In the genomic region with DNA sequence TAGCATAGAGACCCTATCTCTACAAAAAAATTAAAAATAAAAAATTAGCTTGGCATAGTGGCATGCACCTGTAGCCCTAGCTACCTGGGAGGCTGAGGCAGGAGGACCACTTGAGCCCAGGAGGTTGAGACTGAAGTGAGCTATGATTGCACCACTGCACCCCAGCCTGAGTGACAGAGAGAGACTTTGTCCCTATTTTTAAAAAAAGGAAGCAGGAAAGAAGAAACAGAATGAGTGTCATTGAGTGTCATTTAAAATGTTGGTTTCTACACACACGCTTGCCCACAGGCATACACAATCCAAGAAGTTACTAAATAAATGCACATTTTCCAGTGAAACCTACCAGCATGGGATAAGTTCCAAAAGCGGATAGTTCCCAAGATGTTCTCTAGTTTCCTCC, we compare ENCODE assay signal across 17 cellular contexts. TPM values are rescaled to one million over a fixed set of nuclear protein-coding genes. Genes with fewer than 3 reads are reported as not detected.
DNase-seq lines count a peak whose midpoint lies in the region; ATAC-seq and TF ChIP-seq lines count a peak whose summit lies in the region.
"Had no signal": no experiment of that assay in that cellular context is flagged by ENCODE, and none has a peak within 500 bp of the region (broad histone marks: within the 10 kb centered on the region; RNA-seq: fewer than 3 reads in every experiment).

No MANE protein-coding gene starts in this region.

- H3K4me3 ChIP-seq in left ventricle myocardium inferior (peak overlapping the region; percentile 62), adipocyte (ENCODE audit: low read length) (peak overlapping the region; percentile 79), neuron (ENCODE audit: low read length) (no peak overlapping the region)
- H3K4me3 ChIP-seq: GM12878 had no signal

- H3K27me3 ChIP-seq in left ventricle myocardium inferior (ENCODE audit: low read depth): no peaks in the 10 kb centered on the region
- H3K27me3 ChIP-seq in adipocyte (replicated peaks; ENCODE audit: control insufficient read depth, insufficient read depth, low read length): peaks cover 2% of the 10 kb centered on the region
- H3K27me3 ChIP-seq in neuron (ENCODE audit: insufficient read depth, low read length): no peaks in the 10 kb centered on the region
- H3K27me3 ChIP-seq: tibial nerve had no signal

- TF ChIP-seq CTCF in left ventricle myocardium inferior (IDR thresholded peaks at IDR 0.05; ENCODE audit: borderline replicate concordance): no peak
- TF ChIP-seq CTCF in GM13977 (IDR thresholded peaks at IDR 0.05; ENCODE audit: extremely low read depth, insufficient read depth, missing control alignments): no peak

- peak overlapping the region; percentile 43 for H2AFZ ChIP-seq in neuron (ENCODE audit: low read depth, low read length)

- H3K9me3 ChIP-seq in left ventricle myocardium inferior (replicated peaks) (no peaks in the 10 kb centered on the region), adipocyte (ENCODE audit: control insufficient read depth, low read length) (no peaks in the 10 kb centered on the region), neuron (ENCODE audit: low read length) (no peaks in the 10 kb centered on the region)
- H3K9me3 ChIP-seq: tibial nerve had no signal

- H3K36me3 ChIP-seq in left ventricle myocardium inferior: no peaks in the 10 kb centered on the region
- H3K36me3 ChIP-seq in adipocyte (ENCODE audit: control insufficient read depth, insufficient read depth, low read length, severe bottlenecking): peaks cover 4% of the 10 kb centered on the region
- H3K36me3 ChIP-seq in neuron (ENCODE audit: insufficient read depth, low read length): peaks cover 3% of the 10 kb centered on the region

- intact Hi-C loops in left ventricle myocardium inferior (cut with micrococcal nuclease): no loop called here
- intact Hi-C loops in Right ventricle myocardium inferior (cut with DNase I): loop anchor here (5.0 to 10.0 kb wide), 2 partner anchors 587 to 705 kb away; no protein-coding TSS in a partner anchor

- DNase-seq in left ventricle myocardium inferior (no peak), Right ventricle myocardium inferior (ENCODE audit: missing footprints) (no peak), adipocyte (ENCODE audit: low read depth) (no peak), GM13977 (ENCODE audit: low spot score) (no peak), NCI-H524 treated with DMSO at 0.1 percent for 48 hours (lab: John Stamatoyannopoulos, UW) (no peak), amygdala (lab: John Stamatoyannopoulos, UW) (no peak)
- DNase-seq in activated naive CD4-positive, alpha-beta T cell treated with anti-CD3 and anti-CD28 coated beads, Interleukin-2, amount 50 U/mL, for 16 hours: no peak
- DNase-seq: activated naive CD4-positive, alpha-beta T cell treated with anti-CD3 and anti-CD28 coated beads, Interleukin-2, amount 10 ng/mL, durations not matched to agents 7 days and 5 days; CD8-positive, alpha-beta T cell; effector memory CD8-positive, alpha-beta T cell; foreskin melanocyte; NCI-H1092; NK-92 treated with Interleukin-12 subunit alpha and Interleukin-12 subunit beta, amount 100 ng/mL, for 24 hours had no signal

- no peak overlapping the region for H3K9ac ChIP-seq in adipocyte (ENCODE audit: low read length)

- ATAC-seq in Right ventricle myocardium inferior: no peak

- in situ Hi-C loops in GM13977 (cut with MboI; ENCODE audit: low pct_unique_long_range_greater_than_20kb, low sequenced_read_pairs, unreplicated experiment): no loop called here

- peak overlapping the region; percentile 89 for H3K27ac ChIP-seq in left ventricle myocardium inferior (replicated peaks)
- H3K27ac ChIP-seq: SK-N-MC had no signal

- peaks cover 40% of the 10 kb centered on the region for H3K4me1 ChIP-seq in left ventricle myocardium inferior
- peaks cover 26% of the 10 kb centered on the region for H3K4me1 ChIP-seq in adipocyte (ENCODE audit: control insufficient read depth, insufficient read depth, low read length)
- H3K4me1 ChIP-seq in neuron (ENCODE audit: insufficient read depth, low read length): peaks cover 16% of the 10 kb centered on the region

RNA-seq across cellular contexts. Expression of a gene that starts 17.5 kb away (rescaled TPM):
- 89.4 TPM for total RNA-seq in left ventricle myocardium inferior
- 86.7 TPM for total RNA-seq in Right ventricle myocardium inferior
